21 cellular contexts compared by ENCODE assay signal in the genomic region with DNA sequence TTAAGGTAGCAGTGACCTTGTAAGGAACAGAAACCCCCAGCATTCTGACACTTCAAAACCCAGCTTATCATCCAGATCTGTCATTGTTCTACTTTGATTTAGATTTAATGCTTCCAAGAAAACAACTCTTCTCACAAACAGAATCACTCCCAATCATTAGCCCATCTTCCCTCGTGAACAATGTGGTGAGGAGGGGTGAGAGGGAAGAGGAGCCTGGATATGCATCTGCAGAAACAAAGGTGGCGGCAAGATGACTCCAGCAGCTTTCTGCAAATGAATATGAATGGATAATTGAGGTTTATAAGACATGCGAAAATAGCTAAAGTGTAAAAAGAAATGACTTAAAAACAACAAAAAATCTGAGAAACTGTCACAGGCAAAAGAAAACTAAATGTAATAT.
DNase-seq lines count a peak whose midpoint lies in the region; ATAC-seq, FAIRE-seq and TF ChIP-seq lines count a peak whose summit lies in the region.
"Had no signal": no experiment of that assay in that cellular context is flagged by ENCODE, and none has a peak within 500 bp of the region (broad histone marks: within the 10 kb centered on the region; RNA-seq: fewer than 3 reads in every experiment).

No MANE protein-coding gene starts in this region.

- H3K4me1 ChIP-seq in PC-9 (replicated peaks; ENCODE audit: insufficient read depth), result no peaks in the 10 kb centered on the region
- no peaks in the 10 kb centered on the region for H3K4me1 ChIP-seq in endothelial cell of umbilical vein (ENCODE audit: control insufficient read depth, extremely low read depth, insufficient read depth, low read length)
- no peaks in the 10 kb centered on the region for H3K4me1 ChIP-seq in neural progenitor cell
- H3K4me1 ChIP-seq: BLaER1 treated with 17β-estradiol and CSF1 and Interleukin-3, amounts not matched to agents 10 nM and 100 nM; HAP-1 had no signal

- no peak overlapping the region for H3K4me2 ChIP-seq in PC-9
- no peak overlapping the region for H3K4me2 ChIP-seq in endothelial cell of umbilical vein (ENCODE audit: insufficient read depth, low read length)
- H3K4me2 ChIP-seq in neural cell (ENCODE audit: low read length), result no peak overlapping the region
- no peak overlapping the region for H3K4me2 ChIP-seq in neural progenitor cell
- H3K4me2 ChIP-seq: BLaER1 treated with 17β-estradiol and CSF1 and Interleukin-3, amounts not matched to agents 10 nM and 100 nM had no signal

- BruUV-seq in PC-9 (replicated peaks; lab: Mats Ljungman, UMichigan) (no TSS peak), endothelial cell of umbilical vein (replicated peaks; lab: Mats Ljungman, UMichigan) (no TSS peak)

- intact Hi-C loops in PC-9 (cut with micrococcal nuclease; ENCODE audit: unreplicated experiment), result no loop called here
- intact Hi-C loops in endothelial cell of umbilical vein (cut with micrococcal nuclease), result no loop called here

- H3K9ac ChIP-seq in endothelial cell of umbilical vein (replicated peaks; ENCODE audit: extremely low read depth, insufficient read depth, low read length) (no peak overlapping the region), neural cell (ENCODE audit: low read length) (no peak overlapping the region), neural progenitor cell (no peak overlapping the region)
- H3K9ac ChIP-seq: BLaER1 treated with 17β-estradiol and CSF1 and Interleukin-3, amounts not matched to agents 10 nM and 100 nM had no signal

- no peak for ATAC-seq in GM21367 (IDR thresholded peaks at IDR 0.05; ENCODE audit: unreplicated experiment)
- ATAC-seq: GM12878, HepG2 had no signal

- no peaks in the 10 kb centered on the region for H3K9me3 Mint-ChIP-seq in neural progenitor cell

- no peak for TF ChIP-seq CTCF in PC-9 (conservative IDR thresholded peaks at IDR 0.05)
- TF ChIP-seq CTCF in endothelial cell of umbilical vein (IDR thresholded peaks at IDR 0.05; ENCODE audit: extremely low read depth in 1 of 2, insufficient read depth in 1 of 2, low read depth in 1 of 2, low read length in 2 of 2), result no peak
- no peak for TF ChIP-seq CTCF in neural cell (IDR thresholded peaks at IDR 0.05; ENCODE audit: poor library complexity, severe bottlenecking)
- TF ChIP-seq CTCF in neural progenitor cell (IDR thresholded peaks at IDR 0.05), result no peak

- H3K4me3 ChIP-seq in H7 (ENCODE audit: insufficient read depth, low read depth, low read length), result no peak overlapping the region
- no peak overlapping the region for H3K4me3 ChIP-seq in PC-9
- H3K4me3 ChIP-seq in endothelial cell of umbilical vein (replicated peaks in 1 of 3; ENCODE audit: insufficient read depth in 1 of 3, low read depth in 1 of 3, low read length in 3 of 3), result no peak overlapping the region
- no peak overlapping the region for H3K4me3 ChIP-seq in neural cell (ENCODE audit: low read length)
- no peak overlapping the region for H3K4me3 ChIP-seq in neural progenitor cell
- H3K4me3 ChIP-seq: BLaER1 treated with 17β-estradiol and CSF1 and Interleukin-3, amounts not matched to agents 10 nM and 100 nM; GM12878; HAP-1 had no signal

- POLR2A ChIA-PET in PC-9 (lab: Charles Lee; ENCODE audit: unreplicated experiment) (no interaction called here), endothelial cell of umbilical vein (lab: Charles Lee) (interaction anchor here (0.6 kb wide), 1 partner anchor 335 kb away, joined by 3 read pairs; no protein-coding TSS in a partner anchor)

- H2AFZ ChIP-seq in PC-9 (peak overlapping the region; percentile 53; the same call in 1 of the 2 replicates), endothelial cell of umbilical vein (ENCODE audit: low read depth, low read length) (peak overlapping the region; percentile 54), neural cell (ENCODE audit: low read depth, low read length) (no peak overlapping the region), neural progenitor cell (replicated peaks) (no peak overlapping the region)

- H3K9me2 ChIP-seq in PC-9 (ENCODE audit: insufficient read depth) (no peaks in the 10 kb centered on the region), neural cell (ENCODE audit: insufficient read depth, low read length) (no peaks in the 10 kb centered on the region)

- CTCF ChIA-PET in PC-9 (lab: Charles Lee) (interaction anchor here (0.6 kb wide), 1 partner anchor 646 kb away, joined by 3 read pairs; no protein-coding TSS in a partner anchor), endothelial cell of umbilical vein (lab: Charles Lee) (interaction anchor here (0.9 kb wide), 1 partner anchor 12 kb away, joined by 3 read pairs; no protein-coding TSS in a partner anchor)

- TF ChIP-seq POLR2A in endothelial cell of umbilical vein (IDR thresholded peaks at IDR 0.05; ENCODE audit: low read depth, low read length), result no peak

- H3K36me3 ChIP-seq in H7 (replicated peaks; ENCODE audit: control insufficient read depth, insufficient read depth, low read length) (no peaks in the 10 kb centered on the region), PC-9 (ENCODE audit: low read depth) (no peaks in the 10 kb centered on the region), endothelial cell of umbilical vein (ENCODE audit: control insufficient read depth in 2 of 2, extremely low read depth in 1 of 2, insufficient read depth in 2 of 2, low read length in 2 of 2) (no peaks in the 10 kb centered on the region), neural cell (ENCODE audit: insufficient read depth, low read length) (no peaks in the 10 kb centered on the region), neural progenitor cell (no peaks in the 10 kb centered on the region)
- H3K36me3 ChIP-seq: BLaER1 treated with 17β-estradiol and CSF1 and Interleukin-3, amounts not matched to agents 10 nM and 100 nM; HAP-1 had no signal

- no peak overlapping the region for H3K4me3 Mint-ChIP-seq in neural progenitor cell
- H3K4me3 Mint-ChIP-seq: B cell; CD8-positive, alpha-beta memory T cell; IgD-negative memory B cell had no signal

- H3K9me3 ChIP-seq in PC-9 (ENCODE audit: insufficient read depth, low read depth) (no peaks in the 10 kb centered on the region; the same call in 1 of the 2 replicates), endothelial cell of umbilical vein (replicated peaks; ENCODE audit: control insufficient read depth, insufficient read depth, low read length) (no peaks in the 10 kb centered on the region), neural cell (ENCODE audit: low read length) (no peaks in the 10 kb centered on the region), neural progenitor cell (ENCODE audit: low read depth) (no peaks in the 10 kb centered on the region)
- H3K9me3 ChIP-seq: BLaER1 treated with 17β-estradiol and CSF1 and Interleukin-3, amounts not matched to agents 10 nM and 100 nM; HAP-1 had no signal

- no peaks in the 10 kb centered on the region for H4K20me1 ChIP-seq in PC-9 (ENCODE audit: insufficient read depth)
- H4K20me1 ChIP-seq in endothelial cell of umbilical vein (replicated peaks; ENCODE audit: control insufficient read depth, extremely low read depth, insufficient read depth, low read length), result no peaks in the 10 kb centered on the region
- H4K20me1 ChIP-seq in neural cell (ENCODE audit: insufficient read depth), result no peaks in the 10 kb centered on the region
- H4K20me1 ChIP-seq in neural progenitor cell (ENCODE audit: low read depth), result no peaks in the 10 kb centered on the region
- H4K20me1 ChIP-seq: BLaER1 treated with 17β-estradiol and CSF1 and Interleukin-3, amounts not matched to agents 10 nM and 100 nM had no signal

- peak; percentile 3 for DNase-seq in H7
- DNase-seq in PC-9, result no peak
- DNase-seq in endothelial cell of umbilical vein (ENCODE audit: low read depth, low spot score), result no peak
- DNase-seq in retina, result no peak
- no peak for DNase-seq in neural progenitor cell (ENCODE audit: low spot score)
- no peak for DNase-seq in kidney glomerular epithelial cell (lab: John Stamatoyannopoulos, UW)
- DNase-seq: CD8-positive, alpha-beta memory T cell; COR-L47; DMS 273 treated with DMSO at 0.1 percent for 48 hours; DMS53; DND-41; EL; GOT3 had no signal

- no peak for TF ChIP-seq RAD21 in neural cell (conservative IDR thresholded peaks at IDR 0.05)

- dilution Hi-C loops in endothelial cell of umbilical vein (cut with MboI; ENCODE audit: extremely low pct_ligation_motif_present, low sequenced_read_pairs), result no loop called here

- H3K4me1 Mint-ChIP-seq in neural progenitor cell, result peaks cover 9% of the 10 kb centered on the region
- H3K4me1 Mint-ChIP-seq: B cell; CD8-positive, alpha-beta memory T cell; IgD-negative memory B cell had no signal

- H3F3A ChIP-seq in PC-9 (ENCODE audit: insufficient read depth, low read depth) (no peaks in the 10 kb centered on the region), neural cell (ENCODE audit: insufficient read depth, low read length, poor library complexity, severe bottlenecking) (no peaks in the 10 kb centered on the region), neural progenitor cell (ENCODE audit: low read depth) (no peaks in the 10 kb centered on the region)

- H3K27ac ChIP-seq in PC-9 (no peak overlapping the region), endothelial cell of umbilical vein (ENCODE audit: insufficient read depth, low read depth, low read length) (no peak overlapping the region), neural cell (ENCODE audit: low read length) (peak overlapping the region; percentile 22), neural progenitor cell (no peak overlapping the region)
- H3K27ac ChIP-seq: BLaER1 treated with 17β-estradiol and CSF1 and Interleukin-3, amounts not matched to agents 10 nM and 100 nM had no signal

- FAIRE-seq in endothelial cell of umbilical vein (lab: Jason Lieb, UNC), result no peak
- FAIRE-seq: GM12878, HepG2 had no signal

- H3K27ac Mint-ChIP-seq in neural progenitor cell, result no peak overlapping the region
- H3K27ac Mint-ChIP-seq: B cell; CD8-positive, alpha-beta memory T cell; IgD-negative memory B cell had no signal

- H3K9me1 ChIP-seq in endothelial cell of umbilical vein (replicated peaks; ENCODE audit: control insufficient read depth, extremely low read depth, insufficient read depth, low read length), result no peaks in the 10 kb centered on the region

- no peaks in the 10 kb centered on the region for H3K27me3 ChIP-seq in H7 (ENCODE audit: control insufficient read depth, insufficient read depth, low read length)
- no peaks in the 10 kb centered on the region for H3K27me3 ChIP-seq in PC-9 (ENCODE audit: insufficient read depth, low read depth)
- H3K27me3 ChIP-seq in endothelial cell of umbilical vein (ENCODE audit: control insufficient read depth in 2 of 2, insufficient read depth in 2 of 2, low read length in 2 of 2), result no peaks in the 10 kb centered on the region
- no peaks in the 10 kb centered on the region for H3K27me3 ChIP-seq in neural cell (ENCODE audit: insufficient read depth, low read depth, low read length)
- no peaks in the 10 kb centered on the region for H3K27me3 ChIP-seq in neural progenitor cell
- H3K27me3 ChIP-seq: BLaER1 treated with 17β-estradiol and CSF1 and Interleukin-3, amounts not matched to agents 10 nM and 100 nM had no signal

- no peak for TF ChIP-seq EP300 in neural cell (conservative IDR thresholded peaks at IDR 0.05; ENCODE audit: poor library complexity, severe bottlenecking)

- no peaks in the 10 kb centered on the region for H3K36me3 Mint-ChIP-seq in neural progenitor cell
- H3K36me3 Mint-ChIP-seq: CD8-positive, alpha-beta memory T cell; IgD-negative memory B cell had no signal

- H3K27me3 Mint-ChIP-seq in neural progenitor cell (ENCODE audit: insufficient read depth, low read depth), result no peaks in the 10 kb centered on the region
- H3K27me3 Mint-ChIP-seq: B cell; CD8-positive, alpha-beta memory T cell; IgD-negative memory B cell had no signal

- no peaks in the 10 kb centered on the region for H3K79me2 ChIP-seq in PC-9 (ENCODE audit: low read depth)
- no peaks in the 10 kb centered on the region for H3K79me2 ChIP-seq in endothelial cell of umbilical vein (ENCODE audit: control insufficient read depth, insufficient read depth, low read length)
- no peaks in the 10 kb centered on the region for H3K79me2 ChIP-seq in neural cell (replicated peaks; ENCODE audit: insufficient read depth, low read length)
- no peaks in the 10 kb centered on the region for H3K79me2 ChIP-seq in neural progenitor cell (ENCODE audit: low read depth)

Comparison
In these comparisons a context has a peak if more than half of its experiments do, and no peak if none do; other contexts are left out.
1. H2AFZ ChIP-seq: peak in PC-9 (single experiment) and endothelial cell of umbilical vein (single experiment); none in neural cell (single experiment) and neural progenitor cell (single experiment).